Comparison of ENCODE assay signal across 9 cellular contexts in genomic region chr2:64101141-64101591, GRCh38. TPM values are rescaled to one million over a fixed set of nuclear protein-coding genes. Genes with fewer than 3 reads are reported as not detected.
DNase-seq lines count a peak whose midpoint lies in the region; ATAC-seq and TF ChIP-seq lines count a peak whose summit lies in the region.
"Had no signal": no experiment of that assay in that cellular context is flagged by ENCODE, and none has a peak within 500 bp of the region (broad histone marks: within the 10 kb centered on the region; RNA-seq: fewer than 3 reads in every experiment).

No MANE protein-coding gene starts in this region.

- H3K9me2 ChIP-seq in SU-DHL-6 (replicated peaks; ENCODE audit: insufficient read depth, low read length): no peaks in the 10 kb centered on the region

- H2AFZ ChIP-seq in SU-DHL-6 (ENCODE audit: low read depth, low read length, severe bottlenecking): no peak overlapping the region

- H3K27me3 ChIP-seq in SU-DHL-6 (ENCODE audit: low read length): no peaks in the 10 kb centered on the region
- H3K27me3 ChIP-seq in skeletal muscle satellite cell (ENCODE audit: control insufficient read depth, insufficient read depth, low read length): no peaks in the 10 kb centered on the region

- peak; percentile 84 to 86 for ATAC-seq in activated CD4-positive, CD25-positive, alpha-beta regulatory T cell treated with anti-CD3 and anti-CD28 coated beads, Interleukin-2, amount 50 U/mL, for 24 hours
- peak; percentile 74 for ATAC-seq in HG02610 (IDR thresholded peaks at IDR 0.05; ENCODE audit: unreplicated experiment)

- H3F3A ChIP-seq in SU-DHL-6 (ENCODE audit: insufficient read depth): peaks cover 99% of the 10 kb centered on the region

- DNase-seq in activated CD4-positive, CD25-positive, alpha-beta regulatory T cell treated with anti-CD3 and anti-CD28 coated beads, Interleukin-2, amount 50 U/mL, for 72 hours: no peak
- no peak for DNase-seq in NCI-H2107 (lab: John Stamatoyannopoulos, UW)
- DNase-seq in NCI-H524 treated with DMSO at 0.1 percent for 48 hours (lab: John Stamatoyannopoulos, UW): no peak
- DNase-seq in iPS-NIHi11 (ENCODE audit: low spot score): no peak
- DNase-seq: activated CD4-positive, alpha-beta T cell treated with anti-CD3 and anti-CD28 coated beads for 4 hours had no signal

- peaks cover 54% of the 10 kb centered on the region for H3K36me3 ChIP-seq in SU-DHL-6 (ENCODE audit: low read length)
- H3K36me3 ChIP-seq in skeletal muscle satellite cell (ENCODE audit: insufficient read depth, low read length): peaks cover 4% of the 10 kb centered on the region

- H3K9me3 ChIP-seq in SU-DHL-6 (ENCODE audit: insufficient read depth, low read length) (no peaks in the 10 kb centered on the region), skeletal muscle satellite cell (replicated peaks; ENCODE audit: low read length) (no peaks in the 10 kb centered on the region)

- TF ChIP-seq CTCF in SU-DHL-6 (IDR thresholded peaks at IDR 0.05; ENCODE audit: insufficient read depth, low read length, poor library complexity, severe bottlenecking): no peak

- H3K4me2 ChIP-seq in SU-DHL-6 (ENCODE audit: low read depth, low read length, poor library complexity, severe bottlenecking): peak overlapping the region; percentile 93
- H3K4me2 ChIP-seq in skeletal muscle satellite cell (ENCODE audit: low read length): peak overlapping the region; percentile 8

- peak overlapping the region; percentile 100 for H3K27ac ChIP-seq in SU-DHL-6 (ENCODE audit: low read depth, low read length)

- H3K4me3 ChIP-seq in SU-DHL-6 (ENCODE audit: insufficient read depth, low read length, poor library complexity, severe bottlenecking): peak overlapping the region; percentile 24
- H3K4me3 ChIP-seq in skeletal muscle satellite cell (ENCODE audit: low read length): no peak overlapping the region

- peaks cover 9% of the 10 kb centered on the region for H3K4me1 ChIP-seq in skeletal muscle satellite cell (ENCODE audit: control insufficient read depth, insufficient read depth, low read length)

- peaks cover 44% of the 10 kb centered on the region for H3K79me2 ChIP-seq in SU-DHL-6 (ENCODE audit: insufficient read depth, low read length)

- H3K9ac ChIP-seq in SU-DHL-6 (ENCODE audit: low read length): peak overlapping the region; percentile 46
- no peak overlapping the region for H3K9ac ChIP-seq in skeletal muscle satellite cell (ENCODE audit: low read depth, low read length)

- H4K20me1 ChIP-seq in SU-DHL-6 (ENCODE audit: low read depth, low read length): no peaks in the 10 kb centered on the region

RNA-seq across cellular contexts. Expression of gene PELI1, which starts 43.1 kb away (rescaled TPM):
- 2.3 and 2.8 TPM in 2 replicates for total RNA-seq in skeletal muscle satellite cell (2012; rRNA removed)
